In the genomic region with DNA sequence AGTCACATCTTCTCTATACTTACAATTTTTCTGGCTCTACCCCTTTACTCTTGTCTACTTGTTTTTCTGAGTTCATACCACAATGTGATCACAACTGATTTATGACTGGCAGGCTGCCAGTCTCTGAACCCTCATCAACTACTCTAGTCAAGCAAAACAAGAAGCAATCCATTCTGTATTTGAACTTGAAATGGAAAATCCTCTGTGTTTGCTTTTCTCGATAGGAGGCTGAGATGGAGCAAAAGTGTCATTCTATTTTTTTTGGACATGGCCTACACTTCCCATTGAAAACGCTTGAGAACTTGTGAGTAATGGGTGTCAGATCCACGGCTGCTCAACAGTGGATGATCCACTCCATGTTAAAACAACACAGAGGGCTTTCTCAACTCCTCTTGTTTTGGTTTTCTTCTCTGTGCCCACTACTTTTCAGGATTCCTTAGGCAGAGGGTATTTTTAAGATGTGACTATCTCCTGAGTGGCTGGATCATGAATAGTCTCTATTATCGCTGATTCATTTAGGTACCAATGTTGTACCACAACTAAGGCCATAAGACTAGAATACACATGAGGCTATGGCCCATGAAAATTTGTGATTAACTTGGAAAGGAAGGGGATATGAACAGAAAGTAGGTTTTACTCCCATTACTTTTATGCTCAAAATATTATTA, we compare ENCODE assay signal across 24 cellular contexts. TPM values are rescaled to one million over a fixed set of nuclear protein-coding genes. Genes with fewer than 3 reads are reported as not detected.
DNase-seq lines count a peak whose midpoint lies in the region; ATAC-seq and TF ChIP-seq lines count a peak whose summit lies in the region.
"Had no signal": no experiment of that assay in that cellular context is flagged by ENCODE, and none has a peak within 500 bp of the region (broad histone marks: within the 10 kb centered on the region; RNA-seq: fewer than 3 reads in every experiment).

No MANE protein-coding gene starts in this region.

- TF ChIP-seq EP300 in Ishikawa (IDR thresholded peaks at IDR 0.05; ENCODE audit: borderline replicate concordance), result peak; percentile 59; the same call in 1 of the 2 replicates

- no peak for ATAC-seq in GM18907 (IDR thresholded peaks at IDR 0.05; ENCODE audit: unreplicated experiment)
- ATAC-seq in GM18505 (IDR thresholded peaks at IDR 0.05; ENCODE audit: unreplicated experiment), result no peak
- no peak for ATAC-seq in GM18502 (IDR thresholded peaks at IDR 0.05; ENCODE audit: poor library complexity, unreplicated experiment)
- ATAC-seq: effector memory CD8-positive, alpha-beta T cell; natural killer cell treated with Interleukin-12 subunit alpha and Interleukin-12 subunit beta and Interleukin-15 and Interleukin-18, amount 100 ng/mL, for 72 hours had no signal

- TF ChIP-seq CTCF in A673 (conservative IDR thresholded peaks at IDR 0.05; ENCODE audit: low read depth, low read length) (no peak), ascending aorta (IDR thresholded peaks at IDR 0.05) (no peak), parathyroid adenoma (IDR thresholded peaks at IDR 0.05) (no peak)

- H3K4me2 ChIP-seq in parathyroid adenoma (ENCODE audit: low read length), result no peak overlapping the region
- H3K4me2 ChIP-seq: KMS-11 had no signal

- H3K27ac ChIP-seq in A673 (ENCODE audit: low read depth, low read length, poor library complexity, severe bottlenecking) (peak overlapping the region; percentile 23), ascending aorta (peak overlapping the region; percentile 44 to 74), parathyroid adenoma (no peak overlapping the region)
- H3K27ac ChIP-seq: heart right ventricle, KMS-11 had no signal

- CTCF ChIA-PET in A673 (lab: Charles Lee), result no interaction called here

- TF ChIP-seq RAD21 in Ishikawa (IDR thresholded peaks at IDR 0.05; ENCODE audit: low read depth), result no peak

- no peak overlapping the region for H3K9ac ChIP-seq in parathyroid adenoma
- H3K9ac ChIP-seq: KMS-11 had no signal

- DNase-seq in A673 (ENCODE audit: low spot score) (no peak), ascending aorta (ENCODE audit: low spot score in 2 of 2) (no peak), iPS-NIHi11 (ENCODE audit: low spot score) (no peak)
- DNase-seq: activated CD4-positive, alpha-beta T cell treated with anti-CD3 and anti-CD28 coated beads, Interleukin-2, amount 10 ng/mL, durations not matched to agents 7 days and 5 days; activated CD8-positive, alpha-beta memory T cell treated with anti-CD3 and anti-CD28 coated beads, Interleukin-2, amount 50 U/mL, for 48 hours; activated gamma-delta T cell treated with Interleukin-2 at 50 U/mL for 16 hours; anterior cingulate cortex; CD4-positive, alpha-beta memory T cell; cerebellar nuclear complex; effector memory CD8-positive, alpha-beta T cell; H9; heart right ventricle; islet precursor cell; mesendoderm; SHP77; stimulated activated CD4-positive, alpha-beta T cell treated with anti-CD3 and anti-CD28 coated beads, Interleukin-12 subunit alpha, Interleukin-12 subunit beta, amount 100 ng/mL, for 4 hours; trophoblast cell had no signal

- intact Hi-C loops in A673 (cut with micrococcal nuclease; ENCODE audit: unreplicated experiment), result loop anchor here (5.0 kb wide), 1 partner anchor 64 kb away; no protein-coding TSS in a partner anchor
- intact Hi-C loops in ascending aorta (cut with DNase I), result no loop called here

- peaks cover 38% of the 10 kb centered on the region for H3K4me1 ChIP-seq in A673 (ENCODE audit: insufficient read depth, low read length, poor library complexity, severe bottlenecking)
- peaks cover 0 to 8% of the 10 kb centered on the region in 2 donors for H3K4me1 ChIP-seq in ascending aorta
- H3K4me1 ChIP-seq in parathyroid adenoma, result peaks cover 5% of the 10 kb centered on the region

- H3K79me2 ChIP-seq in parathyroid adenoma, result no peaks in the 10 kb centered on the region

- no peak for TF ChIP-seq POLR2A in GM18505 (IDR thresholded peaks at IDR 0.05; ENCODE audit: borderline replicate concordance, extremely low read depth, insufficient read depth, insufficient read length)

- peak overlapping the region; percentile 59 for H2AFZ ChIP-seq in parathyroid adenoma

- H3K36me3 ChIP-seq in A673 (ENCODE audit: insufficient read depth, low read length, poor library complexity, severe bottlenecking) (no peaks in the 10 kb centered on the region), ascending aorta (no peaks in the 10 kb centered on the region), parathyroid adenoma (ENCODE audit: control insufficient read depth, insufficient read depth, low read length) (no peaks in the 10 kb centered on the region)
- H3K36me3 ChIP-seq: heart right ventricle had no signal

- POLR2A ChIA-PET in A673 (lab: Charles Lee; ENCODE audit: low non-redundant PET), result no interaction called here

- H3K4me3 ChIP-seq in A673 (ENCODE audit: low read depth, low read length, poor library complexity, severe bottlenecking), result no peak overlapping the region
- no peak overlapping the region for H3K4me3 ChIP-seq in ascending aorta
- H3K4me3 ChIP-seq in parathyroid adenoma (ENCODE audit: low read depth, low read length), result no peak overlapping the region
- H3K4me3 ChIP-seq: heart right ventricle had no signal

- H3K9me3 ChIP-seq in A673 (ENCODE audit: low read depth, low read length, poor library complexity, severe bottlenecking) (no peaks in the 10 kb centered on the region), ascending aorta (no peaks in the 10 kb centered on the region), parathyroid adenoma (ENCODE audit: control insufficient read depth, low read length) (no peaks in the 10 kb centered on the region)
- H3K9me3 ChIP-seq: heart right ventricle had no signal

- no TSS peak for BruUV-seq in A673 (replicated peaks; lab: Mats Ljungman, UMichigan)

- H3K27me3 ChIP-seq in A673 (replicated peaks; ENCODE audit: insufficient read depth, low read depth, low read length, poor library complexity) (no peaks in the 10 kb centered on the region), ascending aorta (no peaks in the 10 kb centered on the region), parathyroid adenoma (ENCODE audit: control insufficient read depth, insufficient read depth, low read length) (no peaks in the 10 kb centered on the region)

TF ChIP-seq in Ishikawa, 13 proteins besides CTCF, POLR2A, EP300 and RAD21:
- TF ChIP-seq ZBTB7A (IDR thresholded peaks at IDR 0.05; ENCODE audit: low read depth) (no peak), NFIC (IDR thresholded peaks at IDR 0.05) (peak; percentile 63), YY1 (IDR thresholded peaks at IDR 0.05; ENCODE audit: low read depth) (no peak), TCF12 (IDR thresholded peaks at IDR 0.05; ENCODE audit: low read depth) (0 out of 2 replicates have a peak, but pooled peaks have one; percentile 42)

RNA-seq across cellular contexts. Expression of gene TMEM100, which starts 11.7 kb away (rescaled TPM):
- total RNA-seq in A673 (2021) (7.9 and 9.3 TPM in 2 replicates), ascending aorta (1.7 TPM)
- total RNA-seq: activated CD4-positive, alpha-beta T cell treated with anti-CD3 and anti-CD28 coated beads, Interleukin-2, amount 10 ng/mL, durations not matched to agents 7 days and 5 days; CD4-positive, alpha-beta memory T cell; natural killer cell treated with Interleukin-12 subunit alpha and Interleukin-12 subunit beta and Interleukin-15 and Interleukin-18, amount 100 ng/mL, for 72 hours had no signal

RNA-seq across cellular contexts. Expression of gene PCTP, which starts 39.9 kb away (rescaled TPM):
- total RNA-seq in A673 (2021), result 6.4 and 9.8 TPM in 2 replicates
- total RNA-seq in ascending aorta, result 17.8 TPM
